Comparison of ENCODE assay signal across 20 cellular contexts in the genomic region with DNA sequence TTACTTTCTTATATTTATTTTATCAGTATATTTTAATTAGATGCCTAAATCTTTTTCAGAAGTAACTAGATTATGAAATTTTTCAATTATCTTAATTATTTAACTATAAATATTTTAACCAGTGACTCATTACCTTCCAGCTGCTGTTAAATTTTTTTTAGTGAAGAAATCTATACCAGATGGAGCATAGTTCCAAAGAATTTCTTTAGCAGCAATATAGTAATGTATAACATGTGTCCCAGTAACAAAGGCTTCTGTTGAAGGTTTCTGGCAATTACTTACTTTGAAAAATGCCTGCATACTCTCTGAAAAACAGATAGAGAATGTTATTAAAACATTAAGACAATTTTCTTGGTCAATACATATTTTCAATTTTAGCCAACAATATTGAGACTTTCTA.
DNase-seq lines count a peak whose midpoint lies in the region; ATAC-seq and TF ChIP-seq lines count a peak whose summit lies in the region.
"Had no signal": no experiment of that assay in that cellular context is flagged by ENCODE, and none has a peak within 500 bp of the region (broad histone marks: within the 10 kb centered on the region; RNA-seq: fewer than 3 reads in every experiment).

No MANE protein-coding gene starts in this region.

- ATAC-seq in SK-N-SH treated with all-trans-retinoic acid at 6 μM for 48 hours (peak; percentile 66), HG02678 (IDR thresholded peaks at IDR 0.05; ENCODE audit: unreplicated experiment) (no peak)
- ATAC-seq: K562 had no signal

- DNase-seq in EH (ENCODE audit: low read depth) = peak; percentile 59
- DNase-seq in HS-5 (ENCODE audit: low read depth) = peak; percentile 41
- peak; percentile 76 for DNase-seq in fibroblast of peridontal ligament (ENCODE audit: extremely low read depth)
- DNase-seq in GM19238 (ENCODE audit: insufficient read length, low spot score) = no peak
- DNase-seq in activated T-cell treated with anti-CD3 and anti-CD28 coated beads for 4 hours = no peak
- no peak for DNase-seq in HEK293T (ENCODE audit: extremely low spot score)
- DNase-seq: BE2C, DMS79, H7, MM.1S, NCI-H1048, NCI-H1417 treated with DMSO at 0.1 percent for 48 hours, NCI-H187, NCI-H2107, NCI-H446 treated with DMSO at 0.1 percent for 48 hours, NCI-H526 treated with DMSO at 0.1 percent for 48 hours, Right ventricle myocardium superior had no signal

- POLR2A ChIA-PET in HEK293T (lab: Yijun Ruan, JAX) = no interaction called here

- CTCF ChIA-PET in HEK293T (lab: Yijun Ruan, JAX) = no interaction called here

TF ChIP-seq in SK-N-SH treated with all-trans-retinoic acid at 6 μM for 48 hours, 23 proteins besides CTCF, POLR2A, EP300 and RAD21:
- TF ChIP-seq, protein P1, sequence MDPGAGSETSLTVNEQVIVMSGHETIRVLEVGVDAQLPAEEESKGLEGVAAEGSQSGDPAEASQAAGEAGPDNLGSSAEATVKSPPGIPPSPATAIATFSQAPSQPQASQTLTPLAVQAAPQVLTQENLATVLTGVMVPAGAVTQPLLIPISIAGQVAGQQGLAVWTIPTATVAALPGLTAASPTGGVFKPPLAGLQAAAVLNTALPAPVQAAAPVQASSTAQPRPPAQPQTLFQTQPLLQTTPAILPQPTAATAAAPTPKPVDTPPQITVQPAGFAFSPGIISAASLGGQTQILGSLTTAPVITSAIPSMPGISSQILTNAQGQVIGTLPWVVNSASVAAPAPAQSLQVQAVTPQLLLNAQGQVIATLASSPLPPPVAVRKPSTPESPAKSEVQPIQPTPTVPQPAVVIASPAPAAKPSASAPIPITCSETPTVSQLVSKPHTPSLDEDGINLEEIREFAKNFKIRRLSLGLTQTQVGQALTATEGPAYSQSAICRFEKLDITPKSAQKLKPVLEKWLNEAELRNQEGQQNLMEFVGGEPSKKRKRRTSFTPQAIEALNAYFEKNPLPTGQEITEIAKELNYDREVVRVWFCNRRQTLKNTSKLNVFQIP (CRISPR knock-in tag; IDR thresholded peaks at IDR 0.05; ENCODE audit: borderline replicate concordance, low read depth) = no peak
- TF ChIP-seq, protein P2, sequence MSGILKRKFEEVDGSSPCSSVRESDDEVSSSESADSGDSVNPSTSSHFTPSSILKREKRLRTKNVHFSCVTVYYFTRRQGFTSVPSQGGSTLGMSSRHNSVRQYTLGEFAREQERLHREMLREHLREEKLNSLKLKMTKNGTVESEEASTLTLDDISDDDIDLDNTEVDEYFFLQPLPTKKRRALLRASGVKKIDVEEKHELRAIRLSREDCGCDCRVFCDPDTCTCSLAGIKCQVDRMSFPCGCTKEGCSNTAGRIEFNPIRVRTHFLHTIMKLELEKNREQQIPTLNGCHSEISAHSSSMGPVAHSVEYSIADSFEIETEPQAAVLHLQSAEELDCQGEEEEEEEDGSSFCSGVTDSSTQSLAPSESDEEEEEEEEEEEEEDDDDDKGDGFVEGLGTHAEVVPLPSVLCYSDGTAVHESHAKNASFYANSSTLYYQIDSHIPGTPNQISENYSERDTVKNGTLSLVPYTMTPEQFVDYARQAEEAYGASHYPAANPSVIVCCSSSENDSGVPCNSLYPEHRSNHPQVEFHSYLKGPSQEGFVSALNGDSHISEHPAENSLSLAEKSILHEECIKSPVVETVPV (CRISPR knock-in tag; IDR thresholded peaks at IDR 0.05) = 0 out of 2 replicates have a peak, but pooled peaks have one; percentile 29
- no peak for TF ChIP-seq ZNF565 (CRISPR knock-in tag; conservative IDR thresholded peaks at IDR 0.05; ENCODE audit: low read depth)
- peak; percentile 90 for TF ChIP-seq TCF4 (CRISPR knock-in tag; IDR thresholded peaks at IDR 0.05; ENCODE audit: borderline replicate concordance)

TF ChIP-seq in HEK293T, 16 proteins besides CTCF, POLR2A, EP300 and RAD21:
- no peak for TF ChIP-seq HDGF (IDR thresholded peaks at IDR 0.05; ENCODE audit: borderline replicate concordance)
- TF ChIP-seq BHLHE40 (IDR thresholded peaks at IDR 0.05; ENCODE audit: borderline replicate concordance) = no peak

Comparison
In these comparisons a context has a peak if more than half of its experiments do, and no peak if none do; other contexts are left out.
1. DNase-seq: peak in EH (single experiment), HS-5 (single experiment) and fibroblast of peridontal ligament (single experiment); none in GM19238 (single experiment), activated T-cell treated with anti-CD3 and anti-CD28 coated beads for 4 hours (single experiment) and HEK293T (single experiment).